ENCODE assay signal across 8 cellular contexts in the genomic region with DNA sequence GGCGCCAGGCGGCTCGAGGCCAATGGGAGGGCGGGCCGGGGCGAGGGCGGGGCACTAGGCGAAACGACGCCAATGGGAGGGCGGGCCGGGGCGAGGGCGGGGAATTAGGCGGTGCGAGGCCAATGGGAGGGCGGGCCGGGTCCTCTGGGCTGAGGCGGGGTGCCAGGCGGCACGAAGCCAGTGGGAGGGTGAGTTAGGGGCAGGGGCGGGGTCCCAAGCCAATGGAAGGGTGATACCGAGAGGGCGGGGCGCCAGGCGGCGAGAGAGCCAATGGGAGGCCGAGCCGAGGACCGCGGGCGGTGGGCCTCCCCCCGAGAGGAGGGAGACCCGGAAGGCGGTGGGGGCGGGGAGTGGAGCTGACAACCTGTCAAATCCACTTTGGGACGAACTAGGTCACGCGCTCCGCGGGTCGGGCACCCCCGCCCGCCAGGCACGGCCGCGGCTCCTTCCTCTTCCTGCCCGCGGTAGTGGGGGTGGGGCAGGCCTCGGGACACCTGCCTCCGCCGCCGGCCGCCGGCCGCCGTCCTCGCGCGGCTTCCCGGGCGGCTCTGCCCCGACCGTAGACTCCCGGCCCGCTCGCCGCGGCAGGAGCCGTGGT. TPM values are rescaled to one million over a fixed set of nuclear protein-coding genes. Genes with fewer than 3 reads are reported as not detected.
DNase-seq lines count a peak whose midpoint lies in the region; ATAC-seq and TF ChIP-seq lines count a peak whose summit lies in the region.

No MANE protein-coding gene starts in this region.

- peak; percentile 33 for TF ChIP-seq EP300 in esophagus muscularis mucosa (IDR thresholded peaks at IDR 0.05)

- H3K27me3 ChIP-seq in PC-9 (ENCODE audit: insufficient read depth, low read depth), result no peaks in the 10 kb centered on the region
- H3K27me3 ChIP-seq in esophagus muscularis mucosa, result no peaks in the 10 kb centered on the region
- no peaks in the 10 kb centered on the region for H3K27me3 ChIP-seq in muscle layer of duodenum (ENCODE audit: low read depth, low read length)

- H3K4me1 ChIP-seq in PC-9 (replicated peaks; ENCODE audit: insufficient read depth) (peaks cover 15% of the 10 kb centered on the region), esophagus muscularis mucosa (peaks cover 7 to 22% (median 16%) of the 10 kb centered on the region in 4 donors), muscle layer of duodenum (ENCODE audit: control insufficient read depth in 1 of 2, insufficient read depth in 2 of 2, low read length in 2 of 2) (peaks cover 0 to 23% of the 10 kb centered on the region in 2 donors)

- peak overlapping the region; percentile 100 for H3K4me2 ChIP-seq in PC-9

- CTCF ChIA-PET in PC-9 (lab: Charles Lee), result interaction anchor here (0.8 kb wide), 1 partner anchor 195 kb away, joined by 5 read pairs; no protein-coding TSS in a partner anchor

- H3K9me3 ChIP-seq in PC-9 (ENCODE audit: insufficient read depth, low read depth) (no peaks in the 10 kb centered on the region), esophagus muscularis mucosa (no peaks in the 10 kb centered on the region), muscle layer of duodenum (ENCODE audit: control insufficient read depth in 1 of 2, low read length in 2 of 2) (no peaks in the 10 kb centered on the region)

- peak overlapping the region; percentile 64 for H3K27ac ChIP-seq in PC-9
- H3K27ac ChIP-seq in esophagus muscularis mucosa (replicated peaks in 1 of 4), result peak overlapping the region; percentile 100
- peak overlapping the region; percentile 73 for H3K27ac ChIP-seq in muscle layer of duodenum (ENCODE audit: low read length)

- H3K4me3 ChIP-seq in PC-9 (peak overlapping the region; percentile 84), esophagus muscularis mucosa (peak overlapping the region; percentile 82 to 100 (median 92)), muscle layer of duodenum (ENCODE audit: low read depth in 1 of 2, low read length in 2 of 2) (peak overlapping the region; percentile 86 to 92)

- H2AFZ ChIP-seq in PC-9, result peak overlapping the region; percentile 98

- intact Hi-C loops in PC-9 (cut with micrococcal nuclease; ENCODE audit: unreplicated experiment), result loop anchor here (1.0 to 2.0 kb wide), 4 partner anchors 28 to 212 kb away; a partner anchor contains a TSS
- intact Hi-C loops in esophagus muscularis mucosa (cut with DNase I), result loop anchor here (2.0 to 10.0 kb wide), 3 partner anchors 27 to 213 kb away; a partner anchor contains a TSS

- H3K36me3 ChIP-seq in PC-9 (ENCODE audit: low read depth) (no peaks in the 10 kb centered on the region), esophagus muscularis mucosa (no peaks in the 10 kb centered on the region), muscle layer of duodenum (ENCODE audit: control insufficient read depth in 1 of 2, insufficient read depth in 2 of 2, low read length in 2 of 2) (no peaks in the 10 kb centered on the region)

- no TSS peak for BruUV-seq in PC-9 (replicated peaks; lab: Mats Ljungman, UMichigan)

- POLR2A ChIA-PET in PC-9 (lab: Charles Lee; ENCODE audit: unreplicated experiment), result interaction anchor here (0.7 kb wide), 1 partner anchor 204 kb away, joined by 4 read pairs; no protein-coding TSS in a partner anchor

- in situ Hi-C loops in KBM-7 (cut with MboI; ENCODE audit: low pct_unique_long_range_greater_than_20kb, low sequenced_read_pairs), result no loop called here

- 0% methylated on average over 16 of the region's 70 CpGs for WGBS in esophagus muscularis mucosa

- peak; percentile 84 for ATAC-seq in GM21723 (IDR thresholded peaks at IDR 0.05; ENCODE audit: unreplicated experiment)

- H3F3A ChIP-seq in PC-9 (ENCODE audit: insufficient read depth, low read depth), result peaks cover 8% of the 10 kb centered on the region; the same call in 1 of the 2 replicates

- DNase-seq in DMS53 treated with DMSO at 0.1 percent for 48 hours (lab: John Stamatoyannopoulos, UW; ENCODE audit: unreplicated experiment) (peak; percentile 99), KBM-7 (peak; percentile 99), PC-9 (peak; percentile 94 to 100), esophagus muscularis mucosa (ENCODE audit: extremely low spot score) (peak; percentile 100)
- DNase-seq in activated T-cell treated with anti-CD3 and anti-CD28 coated beads, Interleukin-2, amount 50 U/mL, for 48 hours, result peak; percentile 100
- DNase-seq in stimulated activated CD8-positive, alpha-beta memory T cell treated with anti-CD3 and anti-CD28 coated beads, Interleukin-7, amount 100 ng/mL, for 24 hours (ENCODE audit: low read depth), result peak; percentile 100

- H3K9me2 ChIP-seq in PC-9 (ENCODE audit: insufficient read depth), result no peaks in the 10 kb centered on the region

- TF ChIP-seq CTCF in PC-9 (conservative IDR thresholded peaks at IDR 0.05) (no peak), esophagus muscularis mucosa (IDR thresholded peaks at IDR 0.05) (no peak)

- H4K20me1 ChIP-seq in PC-9 (ENCODE audit: insufficient read depth), result no peaks in the 10 kb centered on the region

- H3K79me2 ChIP-seq in PC-9 (ENCODE audit: low read depth), result peaks cover 6% of the 10 kb centered on the region; the same call in 1 of the 2 replicates

- TF ChIP-seq POLR2A in esophagus muscularis mucosa (IDR thresholded peaks at IDR 0.05; ENCODE audit: low read depth), result peak; percentile 94

RNA-seq across cellular contexts. Expression of a gene that starts 28.0 kb away (rescaled TPM):
- 54.3 and 64.1 TPM in 2 replicates for total RNA-seq in PC-9 (2021)
- 10 to 100 TPM; 59.0 to 73.9 (median 69.5) TPM for total RNA-seq in esophagus muscularis mucosa

Comparison
In these comparisons a context has a peak if more than half of its experiments do, and no peak if none do; other contexts are left out.
1. Peak in every context shown above with its lines: DNase-seq, ATAC-seq, H3K4me3 ChIP-seq and H3K27ac ChIP-seq.